In the genomic region with DNA sequence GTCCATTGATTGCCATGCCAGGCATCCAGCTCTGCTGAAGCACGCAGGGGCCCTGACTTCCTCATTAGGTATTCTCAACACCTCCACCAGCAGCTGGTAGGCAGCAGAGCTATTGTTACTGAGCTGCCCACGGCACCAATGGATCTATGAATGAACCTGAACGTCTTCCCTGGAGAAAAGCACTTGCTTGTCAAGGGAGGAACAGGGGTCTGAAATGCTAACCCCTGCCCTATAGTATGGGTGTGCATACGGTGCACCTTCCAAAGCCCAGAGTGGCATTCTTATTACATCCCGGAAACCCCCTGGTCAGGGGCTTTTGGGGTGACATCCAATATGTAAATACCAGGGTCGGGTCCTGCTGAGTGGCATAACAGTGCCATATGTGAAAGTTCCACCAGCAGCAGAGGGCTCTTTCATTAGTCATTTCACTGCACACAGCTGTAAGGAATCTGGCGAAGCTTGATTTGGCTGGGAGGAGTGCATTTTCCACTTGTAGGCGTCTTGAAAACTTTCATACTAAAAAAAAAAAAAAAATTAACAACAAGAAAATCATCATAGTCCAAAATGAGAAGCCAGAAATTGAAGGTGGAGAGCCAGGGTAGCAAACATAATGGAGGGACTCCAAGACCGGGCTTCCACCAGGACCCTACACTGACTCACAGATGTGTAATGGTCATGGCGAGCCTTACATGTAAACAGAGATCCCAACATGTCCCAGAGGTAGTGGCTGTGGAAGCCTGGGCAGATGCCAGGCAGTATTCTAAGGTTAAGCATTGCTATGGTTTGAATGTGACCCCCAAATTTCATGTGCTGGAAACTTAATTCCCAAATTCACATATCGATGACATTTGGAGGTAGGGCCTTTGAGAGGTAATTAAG, we compare ENCODE assay signal across 13 cellular contexts. TPM values are rescaled to one million over a fixed set of nuclear protein-coding genes. Genes with fewer than 3 reads are reported as not detected.
A peak's percentile ranks its signal among the peaks of the same experiment; 100 is the strongest.
DNase-seq lines count a peak whose midpoint lies in the region; ATAC-seq and TF ChIP-seq lines count a peak whose summit lies in the region.
"Had no signal": no experiment of that assay in that cellular context is flagged by ENCODE, and none has a peak within 500 bp of the region (broad histone marks: within the 10 kb centered on the region; RNA-seq: fewer than 3 reads in every experiment).

No MANE protein-coding gene starts in this region.

- DNase-seq in ELR (ENCODE audit: low read depth) (peak; percentile 53), astrocyte of the spinal cord (ENCODE audit: low read depth, low spot score) (peak; percentile 48), immature natural killer cell (no peak), NCI-H1417 (lab: John Stamatoyannopoulos, UW) (no peak)
- DNase-seq: activated T-cell treated with anti-CD3 and anti-CD28 coated beads, Interleukin-2, amount 50 U/mL, for 24 hours; central memory CD4-positive, alpha-beta T cell; left lung; stimulated activated CD4-positive, alpha-beta T cell treated with anti-CD3 and anti-CD28 coated beads, Interleukin-4, amount 100 ng/mL, for 24 hours; thyroid gland had no signal

- no peak overlapping the region for H3K4me3 Mint-ChIP-seq in immature natural killer cell
- H3K4me3 Mint-ChIP-seq: activated T-cell treated with anti-CD3 and anti-CD28 coated beads, Interleukin-2, amount 50 U/mL, for 24 hours had no signal

- H3K27me3 Mint-ChIP-seq in immature natural killer cell (ENCODE audit: low read depth in 3 of 3) = peaks cover 0 to 2% (median 0%) of the 10 kb centered on the region in 3 donors
- H3K27me3 Mint-ChIP-seq: activated T-cell treated with anti-CD3 and anti-CD28 coated beads, Interleukin-2, amount 50 U/mL, for 24 hours had no signal

- H3K4me1 Mint-ChIP-seq in immature natural killer cell = peaks cover 3 to 17% of the 10 kb centered on the region in 2 donors

- in situ Hi-C loops in astrocyte of the spinal cord (cut with HindIII; ENCODE audit: low sequenced_read_pairs) = no loop called here

- no peak overlapping the region for H3K4me3 ChIP-seq in astrocyte of the spinal cord (ENCODE audit: low read depth, low read length)
- H3K4me3 ChIP-seq: left lung, thyroid gland had no signal

- no peak overlapping the region for H3K27ac Mint-ChIP-seq in immature natural killer cell
- H3K27ac Mint-ChIP-seq: activated T-cell treated with anti-CD3 and anti-CD28 coated beads, Interleukin-2, amount 50 U/mL, for 24 hours had no signal

- peaks cover 17 to 40% (median 27%) of the 10 kb centered on the region in 3 donors for H3K36me3 Mint-ChIP-seq in immature natural killer cell

- no peak for TF ChIP-seq CTCF in astrocyte of the spinal cord (IDR thresholded peaks at IDR 0.05; ENCODE audit: low read depth, low read length)

- ATAC-seq in GM19324 (IDR thresholded peaks at IDR 0.05; ENCODE audit: low FRiP score, unreplicated experiment) = peak; percentile 42
- peak; percentile 25 for ATAC-seq in HG03280 (IDR thresholded peaks at IDR 0.05; ENCODE audit: unreplicated experiment)
- ATAC-seq in GM21367 (IDR thresholded peaks at IDR 0.05; ENCODE audit: unreplicated experiment) = no peak
- no peak for ATAC-seq in HG02938 (IDR thresholded peaks at IDR 0.05; ENCODE audit: unreplicated experiment)
- ATAC-seq: left lung had no signal

- H3K9me3 Mint-ChIP-seq in immature natural killer cell = no peaks in the 10 kb centered on the region
- H3K9me3 Mint-ChIP-seq: activated T-cell treated with anti-CD3 and anti-CD28 coated beads, Interleukin-2, amount 50 U/mL, for 24 hours had no signal

RNA-seq across cellular contexts. Expression of a gene that starts 58.8 kb away (rescaled TPM):
- polyA plus RNA-seq in immature natural killer cell = 100 to 1,000 TPM; 104 to 138 (median 108) TPM

Comparison
In these comparisons a context has a peak if more than half of its experiments do, and no peak if none do; other contexts are left out.
1. DNase-seq: peak in ELR (single experiment) and astrocyte of the spinal cord (single experiment); none in immature natural killer cell (0 of 3) and NCI-H1417 (0 of 3).
2. ATAC-seq: peak in GM19324 (single experiment) and HG03280 (single experiment); none in GM21367 (single experiment) and HG02938 (single experiment).